Comparison of ENCODE assay signal across 9 cellular contexts in the genomic region with DNA sequence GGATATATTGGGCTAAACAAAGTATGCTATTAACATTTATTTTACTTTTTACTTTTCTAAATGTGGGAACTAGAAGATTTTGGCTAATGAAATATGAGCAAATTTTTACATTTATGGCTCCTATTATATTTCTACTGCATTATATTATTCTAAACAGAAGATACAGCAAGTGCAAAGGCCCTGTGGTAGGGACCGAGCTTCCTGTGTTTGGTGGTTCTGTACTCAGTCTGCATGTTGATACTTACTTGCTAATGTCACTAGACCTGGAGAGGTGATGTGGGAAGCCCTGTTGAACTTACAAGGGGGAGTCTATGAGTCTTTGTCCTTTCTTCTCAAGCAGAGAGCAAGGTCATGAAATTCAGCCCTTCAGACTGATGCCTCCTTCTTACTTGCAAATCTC. TPM values are rescaled to one million over a fixed set of nuclear protein-coding genes. Genes with fewer than 3 reads are reported as not detected.
"Had no signal": no experiment of that assay in that cellular context is flagged by ENCODE, and none has a peak within 500 bp of the region (broad histone marks: within the 10 kb centered on the region; RNA-seq: fewer than 3 reads in every experiment).

No MANE protein-coding gene starts in this region.

- DNase-seq: GDM1, GF-D8 had no signal

- H3K4me3 ChIP-seq: GM12878 had no signal

- ATAC-seq: GM12878 had no signal

- FAIRE-seq: G401.6, GM12878, GM12891, GM12892, GM18507, GM19239 had no signal

RNA-seq across cellular contexts. Expression of gene IRX3, which starts 10.0 kb away (rescaled TPM):
- total RNA-seq: G401, GM12878 had no signal
